ENCODE assay signal across 17 cellular contexts in the genomic region with DNA sequence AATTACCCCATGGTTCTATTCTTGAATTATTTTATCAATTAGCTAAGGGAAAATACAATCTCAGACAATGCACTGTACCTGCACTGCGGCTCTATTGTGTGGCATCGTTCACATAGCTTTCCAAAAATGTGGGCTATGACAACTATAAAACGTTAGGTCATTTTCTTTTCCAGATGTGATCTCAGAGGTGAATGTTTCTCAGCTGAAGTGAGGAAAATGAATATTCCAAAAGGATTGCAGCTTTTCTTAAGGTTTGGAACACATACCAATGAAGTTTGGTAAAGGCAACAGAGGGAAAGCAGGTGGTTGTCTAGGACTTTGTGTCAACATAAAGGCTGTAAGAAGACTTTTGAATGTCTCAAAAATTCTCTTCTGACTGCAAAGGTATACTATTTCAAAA.
DNase-seq lines count a peak whose midpoint lies in the region; TF ChIP-seq lines count a peak whose summit lies in the region.
"Had no signal": no experiment of that assay in that cellular context is flagged by ENCODE, and none has a peak within 500 bp of the region (broad histone marks: within the 10 kb centered on the region; RNA-seq: fewer than 3 reads in every experiment).

No MANE protein-coding gene starts in this region.

- no peaks in the 10 kb centered on the region; the same call in 1 of the 2 replicates for H3K27me3 Mint-ChIP-seq in HFFc6 (ENCODE audit: insufficient read depth)
- no peaks in the 10 kb centered on the region for H3K27me3 Mint-ChIP-seq in mesothelial cell of epicardium (ENCODE audit: low read depth)
- H3K27me3 Mint-ChIP-seq: B cell; CD4-positive, alpha-beta T cell had no signal

- H3K27me3 ChIP-seq in brain microvascular endothelial cell (replicated peaks) = no peaks in the 10 kb centered on the region

- peaks cover 10% of the 10 kb centered on the region for H3K36me3 ChIP-seq in brain microvascular endothelial cell (replicated peaks)
- no peaks in the 10 kb centered on the region for H3K36me3 ChIP-seq in OCI-LY7 (ENCODE audit: insufficient read depth, low read length)

- peak overlapping the region; percentile 41; the same call in 1 of the 2 replicates for H3K27ac Mint-ChIP-seq in HFFc6
- peak overlapping the region; percentile 54 for H3K27ac Mint-ChIP-seq in mesothelial cell of epicardium
- H3K27ac Mint-ChIP-seq: B cell; CD4-positive, alpha-beta T cell had no signal

- DNase-seq in EH (ENCODE audit: low read depth) (peak; percentile 33), HFFc6 (no peak), brain microvascular endothelial cell (no peak), mesothelial cell of epicardium (ENCODE audit: low spot score in 2 of 2, unreplicated experiment in 2 of 2) (no peak), OCI-LY7 (ENCODE audit: low spot score) (no peak), T1000 (lab: John Stamatoyannopoulos, UW) (no peak), NCI-H2029 treated with DMSO at 0.1 percent for 48 hours (lab: John Stamatoyannopoulos, UW) (no peak), GM19238 (ENCODE audit: insufficient read length, low spot score) (no peak)
- DNase-seq: ACHN; C1 segment of cervical spinal cord; Calu3; CD4-positive, alpha-beta T cell; DMS 273 treated with DMSO at 0.1 percent for 48 hours; GDM1; HCEC 1CT had no signal

- H3K9me3 ChIP-seq in OCI-LY7 (ENCODE audit: low read length) = no peaks in the 10 kb centered on the region

- POLR2A ChIA-PET in OCI-LY7 (lab: Charles Lee) = interaction anchor here (0.9 to 1.0 kb wide), 2 partner anchors 9 to 590 kb away, joined by 3 read pairs; no protein-coding TSS in a partner anchor

- intact Hi-C loops in OCI-LY7 (cut with micrococcal nuclease; ENCODE audit: unreplicated experiment) = no loop called here

- H3K4me3 Mint-ChIP-seq in HFFc6 (no peak overlapping the region), mesothelial cell of epicardium (no peak overlapping the region)
- H3K4me3 Mint-ChIP-seq: B cell; CD4-positive, alpha-beta T cell had no signal

- H2AFZ ChIP-seq in OCI-LY7 (ENCODE audit: low read length) = no peak overlapping the region

- H3K79me2 ChIP-seq in OCI-LY7 (ENCODE audit: insufficient read depth, low read depth, low read length) = no peaks in the 10 kb centered on the region

- CTCF ChIA-PET in OCI-LY7 (lab: Charles Lee; ENCODE audit: unreplicated experiment) = no interaction called here

- in situ Hi-C loops in brain microvascular endothelial cell (cut with HindIII; ENCODE audit: low pct_ligation_motif_present, low sequenced_read_pairs) = no loop called here

- H3K27ac ChIP-seq in brain microvascular endothelial cell (peak overlapping the region; percentile 11), OCI-LY7 (ENCODE audit: low read depth, low read length, poor library complexity, severe bottlenecking) (no peak overlapping the region)
- H3K27ac ChIP-seq: HL-60 had no signal

- H3K36me3 Mint-ChIP-seq in HFFc6 (ENCODE audit: low read depth) (peaks cover 13% of the 10 kb centered on the region), mesothelial cell of epicardium (no peaks in the 10 kb centered on the region)

- TF ChIP-seq CTCF in HFFc6 (IDR thresholded peaks at IDR 0.05) (no peak), brain microvascular endothelial cell (IDR thresholded peaks at IDR 0.05; ENCODE audit: low read depth, low read length, missing control alignments) (no peak), mesothelial cell of epicardium (IDR thresholded peaks at IDR 0.05; ENCODE audit: unreplicated experiment) (no peak), OCI-LY7 (conservative IDR thresholded peaks at IDR 0.05; ENCODE audit: low read length) (no peak)

- H3K9me3 Mint-ChIP-seq in HFFc6 = no peaks in the 10 kb centered on the region
- H3K9me3 Mint-ChIP-seq in mesothelial cell of epicardium = no peaks in the 10 kb centered on the region
- H3K9me3 Mint-ChIP-seq: CD4-positive, alpha-beta T cell had no signal

- no peaks in the 10 kb centered on the region for H4K20me1 ChIP-seq in OCI-LY7 (ENCODE audit: insufficient read depth, low read length)

- H3K4me2 ChIP-seq in OCI-LY7 (ENCODE audit: low read length) = no peak overlapping the region

- H3K4me3 ChIP-seq in brain microvascular endothelial cell (ENCODE audit: low read depth, low read length) (no peak overlapping the region), OCI-LY7 (ENCODE audit: low read depth, low read length, poor library complexity, severe bottlenecking) (no peak overlapping the region)

- no peaks in the 10 kb centered on the region for H3K9me2 ChIP-seq in OCI-LY7 (ENCODE audit: insufficient read depth, low read length)

- H3K4me1 Mint-ChIP-seq in HFFc6 (ENCODE audit: low read depth) (peaks cover 79% of the 10 kb centered on the region), mesothelial cell of epicardium (peaks cover 44% of the 10 kb centered on the region)

- no peaks in the 10 kb centered on the region for H3K4me1 ChIP-seq in OCI-LY7 (ENCODE audit: insufficient read depth, low read length, poor library complexity, severe bottlenecking)

- no TSS peak for BruUV-seq in OCI-LY7 (replicated peaks; lab: Mats Ljungman, UMichigan)
